ENCODE assay signal across 8 cellular contexts in the genomic region with DNA sequence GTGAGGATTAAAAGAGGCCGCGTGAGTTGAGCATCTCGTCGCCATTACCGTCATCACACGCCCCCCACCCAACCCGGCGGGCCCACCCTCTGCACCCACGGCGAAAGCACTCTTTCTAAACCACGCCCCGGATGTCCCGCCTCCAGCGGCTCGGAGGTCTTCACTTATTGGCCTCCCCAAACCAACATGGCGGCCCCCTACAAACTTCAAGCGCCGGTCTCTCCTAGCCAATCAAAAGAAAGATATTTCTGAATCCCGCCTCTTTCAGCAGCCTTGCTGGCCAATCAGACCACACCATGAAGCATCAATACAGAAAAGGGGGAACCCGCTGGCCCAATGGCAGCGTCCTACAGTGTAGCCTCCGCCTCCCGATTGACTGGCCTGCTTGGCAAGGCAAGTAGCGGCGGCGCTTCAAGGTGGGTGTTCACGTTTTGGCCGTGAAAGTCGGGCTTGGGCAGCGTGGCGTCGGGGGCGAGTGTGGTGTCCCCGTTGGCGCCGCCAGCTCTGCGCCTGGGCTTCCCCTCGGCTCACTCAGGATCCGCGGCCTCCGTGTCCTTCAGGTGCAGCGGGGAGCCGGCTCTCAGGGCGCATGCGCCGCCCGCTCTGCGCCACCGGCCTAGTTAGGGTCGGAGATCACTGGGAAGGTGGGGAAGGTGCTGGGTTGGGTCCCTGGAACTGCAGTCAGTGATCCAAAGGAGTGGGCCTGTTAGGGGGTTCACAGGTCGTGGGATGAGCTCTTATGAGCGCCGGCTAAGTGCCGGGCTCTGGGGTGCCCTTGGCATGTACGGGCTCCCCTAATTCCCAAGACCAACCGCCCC. TPM values are rescaled to one million over a fixed set of nuclear protein-coding genes. Genes with fewer than 3 reads are reported as not detected.
DNase-seq lines count a peak whose midpoint lies in the region; ATAC-seq and TF ChIP-seq lines count a peak whose summit lies in the region.

A gene (plus strand): TSS at position 364 of the 818 bp plus-strand sequence. CDS start 1,471 bp downstream, outside the sequence.

- peaks cover 19% of the 10 kb centered on the region for H3K4me1 Mint-ChIP-seq in endothelial cell (ENCODE audit: unreplicated experiment)
- H3K4me1 Mint-ChIP-seq in mesothelial cell of epicardium = peaks cover 26% of the 10 kb centered on the region

- H3K27me3 Mint-ChIP-seq in endothelial cell (ENCODE audit: unreplicated experiment) (peaks cover 15% of the 10 kb centered on the region), mesothelial cell of epicardium (ENCODE audit: low read depth) (no peaks in the 10 kb centered on the region)

- peaks cover 11% of the 10 kb centered on the region for H3K36me3 ChIP-seq in OCI-LY3 (replicated peaks; ENCODE audit: low read depth, low read length)

- peak; percentile 97 for DNase-seq in D341Med (ENCODE audit: low spot score)
- peak; percentile 100 for DNase-seq in HuH-7 (ENCODE audit: low spot score)
- peak; percentile 95 for DNase-seq in activated CD8-positive, alpha-beta memory T cell treated with anti-CD3 and anti-CD28 coated beads, Interleukin-2, amount 50 U/mL, for 48 hours
- peak; percentile 88 for DNase-seq in endothelial cell (ENCODE audit: low spot score)
- peak; percentile 91 to 92 for DNase-seq in mesothelial cell of epicardium (ENCODE audit: low spot score in 2 of 2, unreplicated experiment in 2 of 2)
- DNase-seq in stimulated activated CD8-positive, alpha-beta memory T cell treated with anti-CD3 and anti-CD28 coated beads, Interleukin-15, amount 100 ng/mL, for 48 hours (ENCODE audit: low read depth in 2 of 2) = peak; percentile 88 to 93

- peak within 1 kb of the TSS; percentile 45 for H3K27ac ChIP-seq in OCI-LY3 (ENCODE audit: low read length)

- H4K20me1 ChIP-seq in OCI-LY3 (ENCODE audit: insufficient read depth, low read length) = no peaks in the 10 kb centered on the region

- H3K4me3 Mint-ChIP-seq in endothelial cell (ENCODE audit: unreplicated experiment) (peak within 1 kb of the TSS; percentile 98), mesothelial cell of epicardium (peak within 1 kb of the TSS; percentile 92)

- peak within 1 kb of the TSS; percentile 68 for H3K27ac Mint-ChIP-seq in endothelial cell (ENCODE audit: unreplicated experiment)
- H3K27ac Mint-ChIP-seq in mesothelial cell of epicardium = peak within 1 kb of the TSS; percentile 93

- peaks cover 16% of the 10 kb centered on the region for H3K4me1 ChIP-seq in OCI-LY3 (ENCODE audit: low read length)

- H3K36me3 Mint-ChIP-seq in endothelial cell (ENCODE audit: low read depth, unreplicated experiment) (peaks cover 2% of the 10 kb centered on the region), mesothelial cell of epicardium (peaks cover 12% of the 10 kb centered on the region)

- H3K9me3 Mint-ChIP-seq in endothelial cell (ENCODE audit: unreplicated experiment) (no peaks in the 10 kb centered on the region), mesothelial cell of epicardium (peaks cover 1% of the 10 kb centered on the region)

- H3K79me2 ChIP-seq in OCI-LY3 (ENCODE audit: low read length) = peaks cover 27% of the 10 kb centered on the region

- peak; percentile 91 for ATAC-seq in GM21515 (IDR thresholded peaks at IDR 0.05; ENCODE audit: unreplicated experiment)

- peak within 1 kb of the TSS; percentile 58; the same call in 1 of the 2 replicates for H2AFZ ChIP-seq in OCI-LY3 (ENCODE audit: low read depth, low read length)

- H3K4me2 ChIP-seq in OCI-LY3 (ENCODE audit: low read length) = peak within 1 kb of the TSS; percentile 87

- no peaks in the 10 kb centered on the region for H3K9me3 ChIP-seq in OCI-LY3 (ENCODE audit: insufficient read depth, low read length)

- peak within 1 kb of the TSS; percentile 92 for H3K4me3 ChIP-seq in OCI-LY3 (ENCODE audit: low read length)

- TF ChIP-seq CTCF in OCI-LY3 (IDR thresholded peaks at IDR 0.05; ENCODE audit: low read depth, low read length) = no peak
- TF ChIP-seq CTCF in endothelial cell (IDR thresholded peaks at IDR 0.05; ENCODE audit: unreplicated experiment) = no peak
- no peak for TF ChIP-seq CTCF in mesothelial cell of epicardium (IDR thresholded peaks at IDR 0.05; ENCODE audit: unreplicated experiment)

- H3K27me3 ChIP-seq in OCI-LY3 (ENCODE audit: low read depth, low read length) = no peaks in the 10 kb centered on the region

- peak within 1 kb of the TSS; percentile 95 for H3K9ac ChIP-seq in OCI-LY3 (ENCODE audit: low read length)

RNA-seq across cellular contexts. Expression of the gene that starts here (rescaled TPM):
- total RNA-seq in endothelial cell (ENCODE audit: unreplicated experiment) (144 TPM), mesothelial cell of epicardium (125 to 140 TPM (median 132 TPM) in 3 replicates)

Comparison
In these comparisons a context has a peak if more than half of its experiments do, and no peak if none do; other contexts are left out.
1. Peak in every context shown above with its lines: DNase-seq, ATAC-seq, H3K4me3 ChIP-seq and H3K27ac ChIP-seq.